ENCODE assay signal across 1 cellular context in the genomic region with DNA sequence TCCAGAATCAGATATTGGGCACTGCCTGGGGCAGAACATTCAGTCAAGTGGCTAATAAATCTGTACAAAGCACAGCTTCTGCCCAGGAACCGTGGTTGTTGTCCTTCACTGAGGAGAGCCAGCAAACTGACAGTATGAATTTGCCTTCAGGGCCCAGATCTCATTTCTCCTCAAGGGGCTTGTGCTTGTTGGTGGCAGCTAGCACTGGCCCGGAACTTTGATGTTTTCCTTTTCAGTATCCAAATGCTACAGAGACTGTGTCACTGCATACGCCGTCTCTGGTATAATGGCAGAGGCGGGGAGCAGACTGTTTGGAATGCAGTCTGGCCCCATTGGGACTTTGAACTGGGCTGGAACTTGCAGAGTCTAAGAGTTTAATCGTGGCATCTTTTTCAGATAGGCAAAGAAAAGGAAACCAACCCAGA.
TF ChIP-seq lines count a peak whose summit lies in the region.

No MANE protein-coding gene starts in this region.

TF ChIP-seq in HepG2, 621 proteins besides CTCF, POLR2A, EP300 and RAD21 (continued from another document and continues in another):
- TF ChIP-seq, protein P1, sequence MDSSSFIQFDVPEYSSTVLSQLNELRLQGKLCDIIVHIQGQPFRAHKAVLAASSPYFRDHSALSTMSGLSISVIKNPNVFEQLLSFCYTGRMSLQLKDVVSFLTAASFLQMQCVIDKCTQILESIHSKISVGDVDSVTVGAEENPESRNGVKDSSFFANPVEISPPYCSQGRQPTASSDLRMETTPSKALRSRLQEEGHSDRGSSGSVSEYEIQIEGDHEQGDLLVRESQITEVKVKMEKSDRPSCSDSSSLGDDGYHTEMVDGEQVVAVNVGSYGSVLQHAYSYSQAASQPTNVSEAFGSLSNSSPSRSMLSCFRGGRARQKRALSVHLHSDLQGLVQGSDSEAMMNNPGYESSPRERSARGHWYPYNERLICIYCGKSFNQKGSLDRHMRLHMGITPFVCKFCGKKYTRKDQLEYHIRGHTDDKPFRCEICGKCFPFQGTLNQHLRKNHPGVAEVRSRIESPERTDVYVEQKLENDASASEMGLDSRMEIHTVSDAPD (CRISPR knock-in tag; IDR thresholded peaks at IDR 0.05) = no peak
- TF ChIP-seq ZNF382 (CRISPR knock-in tag; IDR thresholded peaks at IDR 0.05; ENCODE audit: borderline replicate concordance) = no peak
- TF ChIP-seq, protein P2, sequence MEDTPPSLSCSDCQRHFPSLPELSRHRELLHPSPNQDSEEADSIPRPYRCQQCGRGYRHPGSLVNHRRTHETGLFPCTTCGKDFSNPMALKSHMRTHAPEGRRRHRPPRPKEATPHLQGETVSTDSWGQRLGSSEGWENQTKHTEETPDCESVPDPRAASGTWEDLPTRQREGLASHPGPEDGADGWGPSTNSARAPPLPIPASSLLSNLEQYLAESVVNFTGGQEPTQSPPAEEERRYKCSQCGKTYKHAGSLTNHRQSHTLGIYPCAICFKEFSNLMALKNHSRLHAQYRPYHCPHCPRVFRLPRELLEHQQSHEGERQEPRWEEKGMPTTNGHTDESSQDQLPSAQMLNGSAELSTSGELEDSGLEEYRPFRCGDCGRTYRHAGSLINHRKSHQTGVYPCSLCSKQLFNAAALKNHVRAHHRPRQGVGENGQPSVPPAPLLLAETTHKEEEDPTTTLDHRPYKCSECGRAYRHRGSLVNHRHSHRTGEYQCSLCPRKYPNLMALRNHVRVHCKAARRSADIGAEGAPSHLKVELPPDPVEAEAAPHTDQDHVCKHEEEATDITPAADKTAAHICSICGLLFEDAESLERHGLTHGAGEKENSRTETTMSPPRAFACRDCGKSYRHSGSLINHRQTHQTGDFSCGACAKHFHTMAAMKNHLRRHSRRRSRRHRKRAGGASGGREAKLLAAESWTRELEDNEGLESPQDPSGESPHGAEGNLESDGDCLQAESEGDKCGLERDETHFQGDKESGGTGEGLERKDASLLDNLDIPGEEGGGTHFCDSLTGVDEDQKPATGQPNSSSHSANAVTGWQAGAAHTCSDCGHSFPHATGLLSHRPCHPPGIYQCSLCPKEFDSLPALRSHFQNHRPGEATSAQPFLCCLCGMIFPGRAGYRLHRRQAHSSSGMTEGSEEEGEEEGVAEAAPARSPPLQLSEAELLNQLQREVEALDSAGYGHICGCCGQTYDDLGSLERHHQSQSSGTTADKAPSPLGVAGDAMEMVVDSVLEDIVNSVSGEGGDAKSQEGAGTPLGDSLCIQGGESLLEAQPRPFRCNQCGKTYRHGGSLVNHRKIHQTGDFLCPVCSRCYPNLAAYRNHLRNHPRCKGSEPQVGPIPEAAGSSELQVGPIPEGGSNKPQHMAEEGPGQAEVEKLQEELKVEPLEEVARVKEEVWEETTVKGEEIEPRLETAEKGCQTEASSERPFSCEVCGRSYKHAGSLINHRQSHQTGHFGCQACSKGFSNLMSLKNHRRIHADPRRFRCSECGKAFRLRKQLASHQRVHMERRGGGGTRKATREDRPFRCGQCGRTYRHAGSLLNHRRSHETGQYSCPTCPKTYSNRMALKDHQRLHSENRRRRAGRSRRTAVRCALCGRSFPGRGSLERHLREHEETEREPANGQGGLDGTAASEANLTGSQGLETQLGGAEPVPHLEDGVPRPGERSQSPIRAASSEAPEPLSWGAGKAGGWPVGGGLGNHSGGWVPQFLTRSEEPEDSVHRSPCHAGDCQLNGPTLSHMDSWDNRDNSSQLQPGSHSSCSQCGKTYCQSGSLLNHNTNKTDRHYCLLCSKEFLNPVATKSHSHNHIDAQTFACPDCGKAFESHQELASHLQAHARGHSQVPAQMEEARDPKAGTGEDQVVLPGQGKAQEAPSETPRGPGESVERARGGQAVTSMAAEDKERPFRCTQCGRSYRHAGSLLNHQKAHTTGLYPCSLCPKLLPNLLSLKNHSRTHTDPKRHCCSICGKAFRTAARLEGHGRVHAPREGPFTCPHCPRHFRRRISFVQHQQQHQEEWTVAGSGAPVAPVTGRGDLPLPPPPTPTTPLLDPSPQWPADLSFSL (CRISPR knock-in tag; IDR thresholded peaks at IDR 0.05) = no peak
- TF ChIP-seq ZNF333 (CRISPR knock-in tag; IDR thresholded peaks at IDR 0.05; ENCODE audit: borderline replicate concordance) = no peak
- TF ChIP-seq POLR2G (IDR thresholded peaks at IDR 0.05; ENCODE audit: low read depth, low read length) = peak; percentile 29; the same call in 1 of the 2 replicates
- no peak for TF ChIP-seq TOE1 (CRISPR knock-in tag; IDR thresholded peaks at IDR 0.05)
- TF ChIP-seq, protein P3, sequence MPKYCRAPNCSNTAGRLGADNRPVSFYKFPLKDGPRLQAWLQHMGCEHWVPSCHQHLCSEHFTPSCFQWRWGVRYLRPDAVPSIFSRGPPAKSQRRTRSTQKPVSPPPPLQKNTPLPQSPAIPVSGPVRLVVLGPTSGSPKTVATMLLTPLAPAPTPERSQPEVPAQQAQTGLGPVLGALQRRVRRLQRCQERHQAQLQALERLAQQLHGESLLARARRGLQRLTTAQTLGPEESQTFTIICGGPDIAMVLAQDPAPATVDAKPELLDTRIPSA (CRISPR knock-in tag; IDR thresholded peaks at IDR 0.05; ENCODE audit: borderline replicate concordance) = no peak
- TF ChIP-seq, protein P4, sequence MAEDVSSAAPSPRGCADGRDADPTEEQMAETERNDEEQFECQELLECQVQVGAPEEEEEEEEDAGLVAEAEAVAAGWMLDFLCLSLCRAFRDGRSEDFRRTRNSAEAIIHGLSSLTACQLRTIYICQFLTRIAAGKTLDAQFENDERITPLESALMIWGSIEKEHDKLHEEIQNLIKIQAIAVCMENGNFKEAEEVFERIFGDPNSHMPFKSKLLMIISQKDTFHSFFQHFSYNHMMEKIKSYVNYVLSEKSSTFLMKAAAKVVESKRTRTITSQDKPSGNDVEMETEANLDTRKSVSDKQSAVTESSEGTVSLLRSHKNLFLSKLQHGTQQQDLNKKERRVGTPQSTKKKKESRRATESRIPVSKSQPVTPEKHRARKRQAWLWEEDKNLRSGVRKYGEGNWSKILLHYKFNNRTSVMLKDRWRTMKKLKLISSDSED (CRISPR knock-in tag; IDR thresholded peaks at IDR 0.05) = no peak
- TF ChIP-seq SMARCC2 (IDR thresholded peaks at IDR 0.05) = no peak
- TF ChIP-seq, protein P5, sequence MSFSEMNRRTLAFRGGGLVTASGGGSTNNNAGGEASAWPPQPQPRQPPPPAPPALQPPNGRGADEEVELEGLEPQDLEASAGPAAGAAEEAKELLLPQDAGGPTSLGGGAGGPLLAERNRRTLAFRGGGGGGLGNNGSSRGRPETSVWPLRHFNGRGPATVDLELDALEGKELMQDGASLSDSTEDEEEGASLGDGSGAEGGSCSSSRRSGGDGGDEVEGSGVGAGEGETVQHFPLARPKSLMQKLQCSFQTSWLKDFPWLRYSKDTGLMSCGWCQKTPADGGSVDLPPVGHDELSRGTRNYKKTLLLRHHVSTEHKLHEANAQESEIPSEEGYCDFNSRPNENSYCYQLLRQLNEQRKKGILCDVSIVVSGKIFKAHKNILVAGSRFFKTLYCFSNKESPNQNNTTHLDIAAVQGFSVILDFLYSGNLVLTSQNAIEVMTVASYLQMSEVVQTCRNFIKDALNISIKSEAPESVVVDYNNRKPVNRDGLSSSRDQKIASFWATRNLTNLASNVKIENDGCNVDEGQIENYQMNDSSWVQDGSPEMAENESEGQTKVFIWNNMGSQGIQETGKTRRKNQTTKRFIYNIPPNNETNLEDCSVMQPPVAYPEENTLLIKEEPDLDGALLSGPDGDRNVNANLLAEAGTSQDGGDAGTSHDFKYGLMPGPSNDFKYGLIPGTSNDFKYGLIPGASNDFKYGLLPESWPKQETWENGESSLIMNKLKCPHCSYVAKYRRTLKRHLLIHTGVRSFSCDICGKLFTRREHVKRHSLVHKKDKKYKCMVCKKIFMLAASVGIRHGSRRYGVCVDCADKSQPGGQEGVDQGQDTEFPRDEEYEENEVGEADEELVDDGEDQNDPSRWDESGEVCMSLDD (CRISPR knock-in tag; IDR thresholded peaks at IDR 0.05; ENCODE audit: borderline replicate concordance) = no peak
- no peak for TF ChIP-seq KAT7 (CRISPR knock-in tag; IDR thresholded peaks at IDR 0.05; ENCODE audit: borderline replicate concordance)
- no peak for TF ChIP-seq KDM1A (CRISPR knock-in tag; IDR thresholded peaks at IDR 0.05)
- TF ChIP-seq, protein P6, sequence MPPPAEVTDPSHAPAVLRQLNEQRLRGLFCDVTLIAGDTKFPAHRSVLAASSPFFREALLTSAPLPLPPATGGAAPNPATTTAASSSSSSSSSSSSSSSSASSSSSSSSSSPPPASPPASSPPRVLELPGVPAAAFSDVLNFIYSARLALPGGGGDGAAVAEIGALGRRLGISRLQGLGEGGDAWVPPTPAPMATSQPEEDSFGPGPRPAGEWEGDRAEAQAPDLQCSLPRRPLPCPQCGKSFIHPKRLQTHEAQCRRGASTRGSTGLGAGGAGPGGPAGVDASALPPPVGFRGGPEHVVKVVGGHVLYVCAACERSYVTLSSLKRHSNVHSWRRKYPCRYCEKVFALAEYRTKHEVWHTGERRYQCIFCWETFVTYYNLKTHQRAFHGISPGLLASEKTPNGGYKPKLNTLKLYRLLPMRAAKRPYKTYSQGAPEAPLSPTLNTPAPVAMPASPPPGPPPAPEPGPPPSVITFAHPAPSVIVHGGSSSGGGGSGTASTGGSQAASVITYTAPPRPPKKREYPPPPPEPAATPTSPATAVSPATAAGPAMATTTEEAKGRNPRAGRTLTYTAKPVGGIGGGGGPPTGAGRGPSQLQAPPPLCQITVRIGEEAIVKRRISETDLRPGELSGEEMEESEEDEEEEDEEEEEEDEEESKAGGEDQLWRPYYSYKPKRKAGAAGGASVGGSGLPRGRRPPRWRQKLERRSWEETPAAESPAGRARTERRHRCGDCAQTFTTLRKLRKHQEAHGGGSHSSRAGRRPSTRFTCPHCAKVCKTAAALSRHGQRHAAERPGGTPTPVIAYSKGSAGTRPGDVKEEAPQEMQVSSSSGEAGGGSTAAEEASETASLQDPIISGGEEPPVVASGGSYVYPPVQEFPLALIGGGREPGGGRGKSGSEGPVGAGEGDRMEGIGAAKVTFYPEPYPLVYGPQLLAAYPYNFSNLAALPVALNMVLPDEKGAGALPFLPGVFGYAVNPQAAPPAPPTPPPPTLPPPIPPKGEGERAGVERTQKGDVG (CRISPR knock-in tag; IDR thresholded peaks at IDR 0.05; ENCODE audit: borderline replicate concordance) = no peak
- TF ChIP-seq, protein P7, sequence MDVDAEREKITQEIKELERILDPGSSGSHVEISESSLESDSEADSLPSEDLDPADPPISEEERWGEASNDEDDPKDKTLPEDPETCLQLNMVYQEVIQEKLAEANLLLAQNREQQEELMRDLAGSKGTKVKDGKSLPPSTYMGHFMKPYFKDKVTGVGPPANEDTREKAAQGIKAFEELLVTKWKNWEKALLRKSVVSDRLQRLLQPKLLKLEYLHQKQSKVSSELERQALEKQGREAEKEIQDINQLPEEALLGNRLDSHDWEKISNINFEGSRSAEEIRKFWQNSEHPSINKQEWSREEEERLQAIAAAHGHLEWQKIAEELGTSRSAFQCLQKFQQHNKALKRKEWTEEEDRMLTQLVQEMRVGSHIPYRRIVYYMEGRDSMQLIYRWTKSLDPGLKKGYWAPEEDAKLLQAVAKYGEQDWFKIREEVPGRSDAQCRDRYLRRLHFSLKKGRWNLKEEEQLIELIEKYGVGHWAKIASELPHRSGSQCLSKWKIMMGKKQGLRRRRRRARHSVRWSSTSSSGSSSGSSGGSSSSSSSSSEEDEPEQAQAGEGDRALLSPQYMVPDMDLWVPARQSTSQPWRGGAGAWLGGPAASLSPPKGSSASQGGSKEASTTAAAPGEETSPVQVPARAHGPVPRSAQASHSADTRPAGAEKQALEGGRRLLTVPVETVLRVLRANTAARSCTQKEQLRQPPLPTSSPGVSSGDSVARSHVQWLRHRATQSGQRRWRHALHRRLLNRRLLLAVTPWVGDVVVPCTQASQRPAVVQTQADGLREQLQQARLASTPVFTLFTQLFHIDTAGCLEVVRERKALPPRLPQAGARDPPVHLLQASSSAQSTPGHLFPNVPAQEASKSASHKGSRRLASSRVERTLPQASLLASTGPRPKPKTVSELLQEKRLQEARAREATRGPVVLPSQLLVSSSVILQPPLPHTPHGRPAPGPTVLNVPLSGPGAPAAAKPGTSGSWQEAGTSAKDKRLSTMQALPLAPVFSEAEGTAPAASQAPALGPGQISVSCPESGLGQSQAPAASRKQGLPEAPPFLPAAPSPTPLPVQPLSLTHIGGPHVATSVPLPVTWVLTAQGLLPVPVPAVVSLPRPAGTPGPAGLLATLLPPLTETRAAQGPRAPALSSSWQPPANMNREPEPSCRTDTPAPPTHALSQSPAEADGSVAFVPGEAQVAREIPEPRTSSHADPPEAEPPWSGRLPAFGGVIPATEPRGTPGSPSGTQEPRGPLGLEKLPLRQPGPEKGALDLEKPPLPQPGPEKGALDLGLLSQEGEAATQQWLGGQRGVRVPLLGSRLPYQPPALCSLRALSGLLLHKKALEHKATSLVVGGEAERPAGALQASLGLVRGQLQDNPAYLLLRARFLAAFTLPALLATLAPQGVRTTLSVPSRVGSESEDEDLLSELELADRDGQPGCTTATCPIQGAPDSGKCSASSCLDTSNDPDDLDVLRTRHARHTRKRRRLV (CRISPR knock-in tag; IDR thresholded peaks at IDR 0.05) = no peak
- no peak for TF ChIP-seq HNRNPUL1 (IDR thresholded peaks at IDR 0.05; ENCODE audit: low read depth, low read length)
- TF ChIP-seq MAFG (CRISPR knock-in tag; IDR thresholded peaks at IDR 0.05) = no peak
- TF ChIP-seq REL (CRISPR knock-in tag; conservative IDR thresholded peaks at IDR 0.05) = no peak
- TF ChIP-seq HOXA3 (CRISPR knock-in tag; IDR thresholded peaks at IDR 0.05) = peak; percentile 74; the same call in 1 of the 2 replicates
- peak; percentile 88 for TF ChIP-seq ZNF331 (CRISPR knock-in tag; IDR thresholded peaks at IDR 0.05)
- no peak for TF ChIP-seq SAFB2 (CRISPR knock-in tag; IDR thresholded peaks at IDR 0.05; ENCODE audit: borderline replicate concordance, low read depth)
- TF ChIP-seq NKX3-1 (CRISPR knock-in tag; IDR thresholded peaks at IDR 0.05) = no peak
- TF ChIP-seq ZNF296 (CRISPR knock-in tag; conservative IDR thresholded peaks at IDR 0.05) = no peak
- TF ChIP-seq, protein P8, sequence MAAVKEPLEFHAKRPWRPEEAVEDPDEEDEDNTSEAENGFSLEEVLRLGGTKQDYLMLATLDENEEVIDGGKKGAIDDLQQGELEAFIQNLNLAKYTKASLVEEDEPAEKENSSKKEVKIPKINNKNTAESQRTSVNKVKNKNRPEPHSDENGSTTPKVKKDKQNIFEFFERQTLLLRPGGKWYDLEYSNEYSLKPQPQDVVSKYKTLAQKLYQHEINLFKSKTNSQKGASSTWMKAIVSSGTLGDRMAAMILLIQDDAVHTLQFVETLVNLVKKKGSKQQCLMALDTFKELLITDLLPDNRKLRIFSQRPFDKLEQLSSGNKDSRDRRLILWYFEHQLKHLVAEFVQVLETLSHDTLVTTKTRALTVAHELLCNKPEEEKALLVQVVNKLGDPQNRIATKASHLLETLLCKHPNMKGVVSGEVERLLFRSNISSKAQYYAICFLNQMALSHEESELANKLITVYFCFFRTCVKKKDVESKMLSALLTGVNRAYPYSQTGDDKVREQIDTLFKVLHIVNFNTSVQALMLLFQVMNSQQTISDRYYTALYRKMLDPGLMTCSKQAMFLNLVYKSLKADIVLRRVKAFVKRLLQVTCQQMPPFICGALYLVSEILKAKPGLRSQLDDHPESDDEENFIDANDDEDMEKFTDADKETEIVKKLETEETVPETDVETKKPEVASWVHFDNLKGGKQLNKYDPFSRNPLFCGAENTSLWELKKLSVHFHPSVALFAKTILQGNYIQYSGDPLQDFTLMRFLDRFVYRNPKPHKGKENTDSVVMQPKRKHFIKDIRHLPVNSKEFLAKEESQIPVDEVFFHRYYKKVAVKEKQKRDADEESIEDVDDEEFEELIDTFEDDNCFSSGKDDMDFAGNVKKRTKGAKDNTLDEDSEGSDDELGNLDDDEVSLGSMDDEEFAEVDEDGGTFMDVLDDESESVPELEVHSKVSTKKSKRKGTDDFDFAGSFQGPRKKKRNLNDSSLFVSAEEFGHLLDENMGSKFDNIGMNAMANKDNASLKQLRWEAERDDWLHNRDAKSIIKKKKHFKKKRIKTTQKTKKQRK (IDR thresholded peaks at IDR 0.05; ENCODE audit: low read length) = no peak
- TF ChIP-seq ZNF543 (CRISPR knock-in tag; IDR thresholded peaks at IDR 0.05) = no peak
